Comparison of ENCODE assay signal across 1 cellular context in the genomic region with DNA sequence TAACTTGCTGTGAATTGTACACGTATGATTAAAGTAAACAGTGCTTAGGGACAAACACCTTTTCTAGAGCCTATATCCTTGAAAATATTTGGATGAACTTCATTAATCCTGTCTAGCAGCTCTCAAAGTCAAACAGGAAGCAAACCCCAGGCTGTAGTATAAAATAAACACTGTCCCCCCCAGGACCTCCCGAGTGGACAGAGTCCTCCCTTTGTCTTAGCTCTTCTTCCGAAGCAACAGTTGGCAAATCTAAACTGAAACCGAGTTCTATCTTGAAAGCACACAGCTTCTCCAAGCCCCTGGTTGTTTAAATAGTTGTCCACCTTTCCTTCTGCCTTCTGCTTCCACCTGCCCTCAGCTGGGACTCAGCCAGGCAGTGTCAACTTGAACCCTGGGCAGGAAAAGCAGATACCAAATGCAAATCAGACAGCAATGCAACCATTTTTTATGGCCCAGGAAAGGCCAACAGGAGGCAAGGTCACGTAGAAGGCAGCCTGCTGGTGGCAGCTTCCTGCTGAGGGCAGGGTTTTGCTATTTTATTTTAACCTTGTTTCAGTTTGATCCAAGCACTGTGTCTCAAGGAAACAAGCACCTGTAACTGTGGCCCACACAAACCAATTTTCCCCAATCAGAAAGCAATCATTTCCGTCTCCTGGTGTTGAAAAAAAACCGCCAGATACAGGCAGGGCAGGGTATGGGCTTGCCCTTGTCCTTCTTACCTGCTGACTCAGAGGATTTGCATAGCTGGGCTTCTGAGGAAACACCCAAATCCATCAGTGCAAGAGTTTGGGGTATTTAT.
TF ChIP-seq lines count a peak whose summit lies in the region.

No MANE protein-coding gene starts in this region.

TF ChIP-seq in K562, 482 proteins besides CTCF, POLR2A, EP300 and RAD21 (continued from another document and continues in another):
- TF ChIP-seq NR3C1 (CRISPR knock-in tag; IDR thresholded peaks at IDR 0.05) (no peak), TAF9B (IDR thresholded peaks at IDR 0.05; ENCODE audit: partially characterized antibody) (no peak), NBN (IDR thresholded peaks at IDR 0.05; ENCODE audit: low read depth) (no peak), ZNF707 (CRISPR knock-in tag; conservative IDR thresholded peaks at IDR 0.05) (no peak), IFI16 (CRISPR knock-in tag; IDR thresholded peaks at IDR 0.05) (no peak), MTA1 (IDR thresholded peaks at IDR 0.05; ENCODE audit: borderline replicate concordance) (no peak), ZNF57 (CRISPR knock-in tag; IDR thresholded peaks at IDR 0.05) (no peak), GABPB1 (CRISPR knock-in tag; IDR thresholded peaks at IDR 0.05) (no peak), CC2D1A (IDR thresholded peaks at IDR 0.05) (no peak), SMARCE1 (IDR thresholded peaks at IDR 0.05) (no peak), ZNF12 (CRISPR knock-in tag; IDR thresholded peaks at IDR 0.05) (no peak), NR2F6 (CRISPR knock-in tag; IDR thresholded peaks at IDR 0.05) (no peak), RHOXF2B (CRISPR knock-in tag; conservative IDR thresholded peaks at IDR 0.05) (no peak), SMARCC2 (IDR thresholded peaks at IDR 0.05; ENCODE audit: low read depth) (no peak), PHB (CRISPR knock-in tag; IDR thresholded peaks at IDR 0.05) (no peak), ZNF316 (IDR thresholded peaks at IDR 0.05) (peak; percentile 86), POLR3G (IDR thresholded peaks at IDR 0.05; ENCODE audit: extremely low read depth, insufficient read length, insufficient replicate concordance) (no peak), CXXC5 (CRISPR knock-in tag; IDR thresholded peaks at IDR 0.05) (0 out of 2 replicates have a peak, but pooled peaks have one; percentile 20), HLTF (IDR thresholded peaks at IDR 0.05) (no peak), ZNF212 (CRISPR knock-in tag; IDR thresholded peaks at IDR 0.05) (no peak), ZNF561 (CRISPR knock-in tag; conservative IDR thresholded peaks at IDR 0.05) (no peak), PHTF2 (CRISPR knock-in tag; IDR thresholded peaks at IDR 0.05) (no peak), NFE2L1 (tag; IDR thresholded peaks at IDR 0.05; ENCODE audit: borderline replicate concordance, low read depth) (no peak), FOXA1 (IDR thresholded peaks at IDR 0.05; ENCODE audit: borderline replicate concordance) (no peak), HNRNPLL (IDR thresholded peaks at IDR 0.05; ENCODE audit: low read depth, low read length, poor library complexity, severe bottlenecking) (no peak), CCNT2 (IDR thresholded peaks at IDR 0.05; ENCODE audit: borderline replicate concordance, extremely low read depth, insufficient read length, low read depth, low read length) (no peak), ZFP1 (CRISPR knock-in tag; IDR thresholded peaks at IDR 0.05) (no peak)
- TF ChIP-seq, protein P1, sequence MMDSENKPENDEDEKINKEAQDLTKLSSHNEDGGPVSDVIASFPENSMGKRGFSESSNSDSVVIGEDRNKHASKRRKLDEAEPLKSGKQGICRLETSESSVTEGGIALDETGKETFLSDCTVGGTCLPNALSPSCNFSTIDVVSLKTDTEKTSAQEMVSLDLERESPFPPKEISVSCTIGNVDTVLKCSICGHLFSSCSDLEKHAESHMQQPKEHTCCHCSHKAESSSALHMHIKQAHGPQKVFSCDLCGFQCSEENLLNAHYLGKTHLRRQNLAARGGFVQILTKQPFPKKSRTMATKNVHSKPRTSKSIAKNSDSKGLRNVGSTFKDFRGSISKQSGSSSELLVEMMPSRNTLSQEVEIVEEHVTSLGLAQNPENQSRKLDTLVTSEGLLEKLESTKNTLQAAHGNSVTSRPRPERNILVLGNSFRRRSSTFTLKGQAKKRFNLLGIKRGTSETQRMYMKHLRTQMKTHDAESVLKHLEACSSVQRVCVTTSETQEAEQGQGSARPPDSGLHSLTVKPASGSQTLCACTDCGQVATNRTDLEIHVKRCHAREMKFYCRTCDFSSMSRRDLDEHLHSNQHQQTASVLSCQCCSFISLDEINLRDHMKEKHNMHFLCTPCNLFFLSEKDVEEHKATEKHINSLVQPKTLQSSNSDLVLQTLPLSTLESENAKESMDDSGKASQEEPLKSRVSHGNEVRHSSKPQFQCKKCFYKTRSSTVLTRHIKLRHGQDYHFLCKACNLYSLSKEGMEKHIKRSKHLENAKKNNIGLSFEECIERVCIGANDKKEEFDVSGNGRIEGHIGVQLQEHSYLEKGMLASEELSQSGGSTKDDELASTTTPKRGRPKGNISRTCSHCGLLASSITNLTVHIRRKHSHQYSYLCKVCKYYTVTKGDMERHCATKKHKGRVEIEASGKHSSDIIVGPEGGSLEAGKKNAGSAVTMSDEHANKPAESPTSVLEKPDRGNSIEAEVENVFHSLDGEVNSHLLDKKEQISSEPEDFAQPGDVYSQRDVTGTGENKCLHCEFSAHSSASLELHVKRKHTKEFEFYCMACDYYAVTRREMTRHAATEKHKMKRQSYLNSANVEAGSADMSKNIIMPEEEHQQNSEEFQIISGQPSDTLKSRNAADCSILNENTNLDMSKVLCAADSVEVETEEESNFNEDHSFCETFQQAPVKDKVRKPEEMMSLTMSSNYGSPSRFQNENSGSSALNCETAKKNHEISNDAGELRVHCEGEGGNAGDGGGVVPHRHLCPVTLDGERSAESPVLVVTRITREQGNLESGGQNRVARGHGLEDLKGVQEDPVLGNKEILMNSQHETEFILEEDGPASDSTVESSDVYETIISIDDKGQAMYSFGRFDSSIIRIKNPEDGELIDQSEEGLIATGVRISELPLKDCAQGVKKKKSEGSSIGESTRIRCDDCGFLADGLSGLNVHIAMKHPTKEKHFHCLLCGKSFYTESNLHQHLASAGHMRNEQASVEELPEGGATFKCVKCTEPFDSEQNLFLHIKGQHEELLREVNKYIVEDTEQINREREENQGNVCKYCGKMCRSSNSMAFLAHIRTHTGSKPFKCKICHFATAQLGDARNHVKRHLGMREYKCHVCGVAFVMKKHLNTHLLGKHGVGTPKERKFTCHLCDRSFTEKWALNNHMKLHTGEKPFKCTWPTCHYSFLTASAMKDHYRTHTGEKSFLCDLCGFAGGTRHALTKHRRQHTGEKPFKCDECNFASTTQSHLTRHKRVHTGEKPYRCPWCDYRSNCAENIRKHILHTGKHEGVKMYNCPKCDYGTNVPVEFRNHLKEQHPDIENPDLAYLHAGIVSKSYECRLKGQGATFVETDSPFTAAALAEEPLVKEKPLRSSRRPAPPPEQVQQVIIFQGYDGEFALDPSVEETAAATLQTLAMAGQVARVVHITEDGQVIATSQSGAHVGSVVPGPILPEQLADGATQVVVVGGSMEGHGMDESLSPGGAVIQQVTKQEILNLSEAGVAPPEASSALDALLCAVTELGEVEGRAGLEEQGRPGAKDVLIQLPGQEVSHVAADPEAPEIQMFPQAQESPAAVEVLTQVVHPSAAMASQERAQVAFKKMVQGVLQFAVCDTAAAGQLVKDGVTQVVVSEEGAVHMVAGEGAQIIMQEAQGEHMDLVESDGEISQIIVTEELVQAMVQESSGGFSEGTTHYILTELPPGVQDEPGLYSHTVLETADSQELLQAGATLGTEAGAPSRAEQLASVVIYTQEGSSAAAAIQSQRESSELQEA (IDR thresholded peaks at IDR 0.05; ENCODE audit: low read depth), result no peak
- TF ChIP-seq, protein P2, sequence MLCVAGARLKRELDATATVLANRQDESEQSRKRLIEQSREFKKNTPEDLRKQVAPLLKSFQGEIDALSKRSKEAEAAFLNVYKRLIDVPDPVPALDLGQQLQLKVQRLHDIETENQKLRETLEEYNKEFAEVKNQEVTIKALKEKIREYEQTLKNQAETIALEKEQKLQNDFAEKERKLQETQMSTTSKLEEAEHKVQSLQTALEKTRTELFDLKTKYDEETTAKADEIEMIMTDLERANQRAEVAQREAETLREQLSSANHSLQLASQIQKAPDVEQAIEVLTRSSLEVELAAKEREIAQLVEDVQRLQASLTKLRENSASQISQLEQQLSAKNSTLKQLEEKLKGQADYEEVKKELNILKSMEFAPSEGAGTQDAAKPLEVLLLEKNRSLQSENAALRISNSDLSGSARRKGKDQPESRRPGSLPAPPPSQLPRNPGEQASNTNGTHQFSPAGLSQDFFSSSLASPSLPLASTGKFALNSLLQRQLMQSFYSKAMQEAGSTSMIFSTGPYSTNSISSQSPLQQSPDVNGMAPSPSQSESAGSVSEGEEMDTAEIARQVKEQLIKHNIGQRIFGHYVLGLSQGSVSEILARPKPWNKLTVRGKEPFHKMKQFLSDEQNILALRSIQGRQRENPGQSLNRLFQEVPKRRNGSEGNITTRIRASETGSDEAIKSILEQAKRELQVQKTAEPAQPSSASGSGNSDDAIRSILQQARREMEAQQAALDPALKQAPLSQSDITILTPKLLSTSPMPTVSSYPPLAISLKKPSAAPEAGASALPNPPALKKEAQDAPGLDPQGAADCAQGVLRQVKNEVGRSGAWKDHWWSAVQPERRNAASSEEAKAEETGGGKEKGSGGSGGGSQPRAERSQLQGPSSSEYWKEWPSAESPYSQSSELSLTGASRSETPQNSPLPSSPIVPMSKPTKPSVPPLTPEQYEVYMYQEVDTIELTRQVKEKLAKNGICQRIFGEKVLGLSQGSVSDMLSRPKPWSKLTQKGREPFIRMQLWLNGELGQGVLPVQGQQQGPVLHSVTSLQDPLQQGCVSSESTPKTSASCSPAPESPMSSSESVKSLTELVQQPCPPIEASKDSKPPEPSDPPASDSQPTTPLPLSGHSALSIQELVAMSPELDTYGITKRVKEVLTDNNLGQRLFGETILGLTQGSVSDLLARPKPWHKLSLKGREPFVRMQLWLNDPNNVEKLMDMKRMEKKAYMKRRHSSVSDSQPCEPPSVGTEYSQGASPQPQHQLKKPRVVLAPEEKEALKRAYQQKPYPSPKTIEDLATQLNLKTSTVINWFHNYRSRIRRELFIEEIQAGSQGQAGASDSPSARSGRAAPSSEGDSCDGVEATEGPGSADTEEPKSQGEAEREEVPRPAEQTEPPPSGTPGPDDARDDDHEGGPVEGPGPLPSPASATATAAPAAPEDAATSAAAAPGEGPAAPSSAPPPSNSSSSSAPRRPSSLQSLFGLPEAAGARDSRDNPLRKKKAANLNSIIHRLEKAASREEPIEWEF (CRISPR knock-in tag; IDR thresholded peaks at IDR 0.05), result no peak
- TF ChIP-seq, protein P3, sequence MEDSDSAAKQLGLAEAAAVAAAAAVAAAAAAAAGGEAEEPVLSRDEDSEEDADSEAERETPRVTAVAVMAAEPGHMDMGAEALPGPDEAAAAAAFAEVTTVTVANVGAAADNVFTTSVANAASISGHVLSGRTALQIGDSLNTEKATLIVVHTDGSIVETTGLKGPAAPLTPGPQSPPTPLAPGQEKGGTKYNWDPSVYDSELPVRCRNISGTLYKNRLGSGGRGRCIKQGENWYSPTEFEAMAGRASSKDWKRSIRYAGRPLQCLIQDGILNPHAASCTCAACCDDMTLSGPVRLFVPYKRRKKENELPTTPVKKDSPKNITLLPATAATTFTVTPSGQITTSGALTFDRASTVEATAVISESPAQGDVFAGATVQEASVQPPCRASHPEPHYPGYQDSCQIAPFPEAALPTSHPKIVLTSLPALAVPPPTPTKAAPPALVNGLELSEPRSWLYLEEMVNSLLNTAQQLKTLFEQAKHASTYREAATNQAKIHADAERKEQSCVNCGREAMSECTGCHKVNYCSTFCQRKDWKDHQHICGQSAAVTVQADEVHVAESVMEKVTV (CRISPR knock-in tag; IDR thresholded peaks at IDR 0.05), result no peak
- TF ChIP-seq, protein P4, sequence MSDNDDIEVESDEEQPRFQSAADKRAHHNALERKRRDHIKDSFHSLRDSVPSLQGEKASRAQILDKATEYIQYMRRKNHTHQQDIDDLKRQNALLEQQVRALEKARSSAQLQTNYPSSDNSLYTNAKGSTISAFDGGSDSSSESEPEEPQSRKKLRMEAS (CRISPR knock-in tag; IDR thresholded peaks at IDR 0.05), result no peak
- TF ChIP-seq, protein P5, sequence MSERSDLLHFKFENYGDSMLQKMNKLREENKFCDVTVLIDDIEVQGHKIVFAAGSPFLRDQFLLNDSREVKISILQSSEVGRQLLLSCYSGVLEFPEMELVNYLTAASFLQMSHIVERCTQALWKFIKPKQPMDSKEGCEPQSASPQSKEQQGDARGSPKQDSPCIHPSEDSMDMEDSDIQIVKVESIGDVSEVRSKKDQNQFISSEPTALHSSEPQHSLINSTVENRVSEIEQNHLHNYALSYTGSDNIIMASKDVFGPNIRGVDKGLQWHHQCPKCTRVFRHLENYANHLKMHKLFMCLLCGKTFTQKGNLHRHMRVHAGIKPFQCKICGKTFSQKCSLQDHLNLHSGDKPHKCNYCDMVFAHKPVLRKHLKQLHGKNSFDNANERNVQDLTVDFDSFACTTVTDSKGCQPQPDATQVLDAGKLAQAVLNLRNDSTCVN (CRISPR knock-in tag; IDR thresholded peaks at IDR 0.05), result no peak
- TF ChIP-seq, protein P6, sequence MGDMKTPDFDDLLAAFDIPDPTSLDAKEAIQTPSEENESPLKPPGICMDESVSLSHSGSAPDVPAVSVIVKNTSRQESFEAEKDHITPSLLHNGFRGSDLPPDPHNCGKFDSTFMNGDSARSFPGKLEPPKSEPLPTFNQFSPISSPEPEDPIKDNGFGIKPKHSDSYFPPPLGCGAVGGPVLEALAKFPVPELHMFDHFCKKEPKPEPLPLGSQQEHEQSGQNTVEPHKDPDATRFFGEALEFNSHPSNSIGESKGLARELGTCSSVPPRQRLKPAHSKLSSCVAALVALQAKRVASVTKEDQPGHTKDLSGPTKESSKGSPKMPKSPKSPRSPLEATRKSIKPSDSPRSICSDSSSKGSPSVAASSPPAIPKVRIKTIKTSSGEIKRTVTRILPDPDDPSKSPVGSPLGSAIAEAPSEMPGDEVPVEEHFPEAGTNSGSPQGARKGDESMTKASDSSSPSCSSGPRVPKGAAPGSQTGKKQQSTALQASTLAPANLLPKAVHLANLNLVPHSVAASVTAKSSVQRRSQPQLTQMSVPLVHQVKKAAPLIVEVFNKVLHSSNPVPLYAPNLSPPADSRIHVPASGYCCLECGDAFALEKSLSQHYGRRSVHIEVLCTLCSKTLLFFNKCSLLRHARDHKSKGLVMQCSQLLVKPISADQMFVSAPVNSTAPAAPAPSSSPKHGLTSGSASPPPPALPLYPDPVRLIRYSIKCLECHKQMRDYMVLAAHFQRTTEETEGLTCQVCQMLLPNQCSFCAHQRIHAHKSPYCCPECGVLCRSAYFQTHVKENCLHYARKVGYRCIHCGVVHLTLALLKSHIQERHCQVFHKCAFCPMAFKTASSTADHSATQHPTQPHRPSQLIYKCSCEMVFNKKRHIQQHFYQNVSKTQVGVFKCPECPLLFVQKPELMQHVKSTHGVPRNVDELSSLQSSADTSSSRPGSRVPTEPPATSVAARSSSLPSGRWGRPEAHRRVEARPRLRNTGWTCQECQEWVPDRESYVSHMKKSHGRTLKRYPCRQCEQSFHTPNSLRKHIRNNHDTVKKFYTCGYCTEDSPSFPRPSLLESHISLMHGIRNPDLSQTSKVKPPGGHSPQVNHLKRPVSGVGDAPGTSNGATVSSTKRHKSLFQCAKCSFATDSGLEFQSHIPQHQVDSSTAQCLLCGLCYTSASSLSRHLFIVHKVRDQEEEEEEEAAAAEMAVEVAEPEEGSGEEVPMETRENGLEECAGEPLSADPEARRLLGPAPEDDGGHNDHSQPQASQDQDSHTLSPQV (IDR thresholded peaks at IDR 0.05), result peak; percentile 63; the same call in 1 of the 2 replicates
- TF ChIP-seq, protein P7, sequence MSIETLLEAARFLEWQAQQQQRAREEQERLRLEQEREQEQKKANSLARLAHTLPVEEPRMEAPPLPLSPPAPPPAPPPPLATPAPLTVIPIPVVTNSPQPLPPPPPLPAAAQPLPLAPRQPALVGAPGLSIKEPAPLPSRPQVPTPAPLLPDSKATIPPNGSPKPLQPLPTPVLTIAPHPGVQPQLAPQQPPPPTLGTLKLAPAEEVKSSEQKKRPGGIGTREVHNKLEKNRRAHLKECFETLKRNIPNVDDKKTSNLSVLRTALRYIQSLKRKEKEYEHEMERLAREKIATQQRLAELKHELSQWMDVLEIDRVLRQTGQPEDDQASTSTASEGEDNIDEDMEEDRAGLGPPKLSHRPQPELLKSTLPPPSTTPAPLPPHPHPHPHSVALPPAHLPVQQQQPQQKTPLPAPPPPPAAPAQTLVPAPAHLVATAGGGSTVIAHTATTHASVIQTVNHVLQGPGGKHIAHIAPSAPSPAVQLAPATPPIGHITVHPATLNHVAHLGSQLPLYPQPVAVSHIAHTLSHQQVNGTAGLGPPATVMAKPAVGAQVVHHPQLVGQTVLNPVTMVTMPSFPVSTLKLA (conservative IDR thresholded peaks at IDR 0.05), result no peak
